ENCODE assay signal across 1 cellular context in the genomic region with DNA sequence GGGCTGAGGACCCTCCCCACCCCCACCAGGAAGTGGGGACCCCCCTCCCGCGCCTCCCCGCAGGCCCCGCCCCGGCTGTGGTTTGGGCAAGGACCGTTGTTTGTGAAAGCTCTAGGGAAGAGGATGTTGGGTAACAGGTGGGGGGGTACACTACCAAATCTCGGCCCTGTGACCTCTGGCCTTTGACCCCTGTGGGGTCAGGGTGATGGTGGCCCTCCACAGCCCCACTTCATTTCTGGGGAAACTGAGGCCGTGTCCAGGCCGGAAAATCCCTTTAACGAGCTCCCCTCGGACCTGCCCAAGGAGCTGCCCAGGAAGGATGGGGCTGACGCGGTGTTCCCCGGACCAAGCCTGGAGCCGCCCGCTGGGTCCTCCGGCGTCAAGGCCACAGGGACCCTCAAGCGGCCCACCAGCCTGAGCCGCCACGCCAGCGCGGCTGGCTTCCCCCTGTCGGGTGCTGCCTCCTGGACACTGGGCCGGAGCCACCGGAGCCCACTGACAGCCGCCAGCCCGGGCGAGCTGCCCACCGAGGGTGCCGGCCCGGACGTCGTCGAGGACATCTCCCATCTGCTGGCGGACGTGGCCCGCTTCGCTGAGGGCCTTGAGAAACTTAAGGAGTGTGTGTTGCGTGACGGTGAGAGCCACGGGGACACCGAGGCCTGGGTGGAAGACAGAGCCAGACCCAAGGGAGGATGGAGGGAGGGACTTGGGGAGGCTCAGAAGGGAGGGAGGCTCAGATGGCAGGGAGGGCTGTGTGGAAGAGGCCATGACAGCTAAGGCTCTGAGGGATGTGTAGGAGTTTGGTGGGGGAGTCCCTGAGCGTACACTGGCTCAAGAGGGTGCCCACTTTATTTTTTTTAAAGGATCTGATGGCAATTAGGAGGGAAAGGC.
TF ChIP-seq lines count a peak whose summit lies in the region.

No MANE protein-coding gene starts in this region.

TF ChIP-seq in HCT116, 20 proteins besides CTCF, POLR2A, EP300 and RAD21 (continued from another document):
- TF ChIP-seq, protein P1, sequence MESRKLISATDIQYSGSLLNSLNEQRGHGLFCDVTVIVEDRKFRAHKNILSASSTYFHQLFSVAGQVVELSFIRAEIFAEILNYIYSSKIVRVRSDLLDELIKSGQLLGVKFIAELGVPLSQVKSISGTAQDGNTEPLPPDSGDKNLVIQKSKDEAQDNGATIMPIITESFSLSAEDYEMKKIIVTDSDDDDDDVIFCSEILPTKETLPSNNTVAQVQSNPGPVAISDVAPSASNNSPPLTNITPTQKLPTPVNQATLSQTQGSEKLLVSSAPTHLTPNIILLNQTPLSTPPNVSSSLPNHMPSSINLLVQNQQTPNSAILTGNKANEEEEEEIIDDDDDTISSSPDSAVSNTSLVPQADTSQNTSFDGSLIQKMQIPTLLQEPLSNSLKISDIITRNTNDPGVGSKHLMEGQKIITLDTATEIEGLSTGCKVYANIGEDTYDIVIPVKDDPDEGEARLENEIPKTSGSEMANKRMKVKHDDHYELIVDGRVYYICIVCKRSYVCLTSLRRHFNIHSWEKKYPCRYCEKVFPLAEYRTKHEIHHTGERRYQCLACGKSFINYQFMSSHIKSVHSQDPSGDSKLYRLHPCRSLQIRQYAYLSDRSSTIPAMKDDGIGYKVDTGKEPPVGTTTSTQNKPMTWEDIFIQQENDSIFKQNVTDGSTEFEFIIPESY (IDR thresholded peaks at IDR 0.05; ENCODE audit: extremely low read depth, insufficient replicate concordance, low read length), result no peak
- TF ChIP-seq ELF1 (IDR thresholded peaks at IDR 0.05; ENCODE audit: borderline replicate concordance, low read depth) (no peak), EZH2phosphoT487 (IDR thresholded peaks at IDR 0.05; ENCODE audit: borderline replicate concordance) (no peak)
